Comparison of ENCODE assay signal across 24 cellular contexts in the genomic region with DNA sequence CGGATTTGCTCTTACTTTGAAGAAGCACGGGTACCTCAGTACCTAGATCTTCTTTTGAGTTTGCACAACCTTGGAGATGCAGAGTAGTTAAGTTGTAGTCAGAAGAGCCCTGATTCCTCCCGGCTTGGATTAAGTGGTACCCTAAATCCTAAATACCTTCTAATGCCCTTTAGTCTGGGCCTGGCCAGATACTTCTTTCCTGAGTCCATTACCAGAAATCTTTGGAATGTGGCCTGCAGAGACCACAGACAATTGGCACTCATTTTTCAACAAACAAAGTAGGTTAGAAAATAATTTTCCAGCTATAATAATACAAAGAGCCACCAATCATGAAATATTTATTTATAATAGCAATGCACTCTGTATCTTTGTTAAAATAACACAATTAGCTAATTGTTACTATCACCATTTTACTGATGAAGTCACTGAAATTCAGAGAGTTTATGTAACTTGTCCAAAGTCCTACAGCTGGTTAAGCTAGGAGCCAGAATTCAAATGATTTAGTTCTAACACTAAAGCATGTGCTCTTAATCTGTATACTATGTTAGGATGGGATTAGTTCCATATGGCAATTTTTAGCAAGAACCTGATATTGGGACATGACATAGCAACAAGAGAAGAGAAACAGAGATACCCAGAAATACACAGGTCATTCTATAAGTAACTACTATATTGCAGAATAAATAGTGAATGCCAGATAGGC.
DNase-seq lines count a peak whose midpoint lies in the region; TF ChIP-seq lines count a peak whose summit lies in the region.
"Had no signal": no experiment of that assay in that cellular context is flagged by ENCODE, and none has a peak within 500 bp of the region (broad histone marks: within the 10 kb centered on the region; RNA-seq: fewer than 3 reads in every experiment).

No MANE protein-coding gene starts in this region.

- intact Hi-C loops in PC-9 (cut with micrococcal nuclease; ENCODE audit: unreplicated experiment) = no loop called here

- H3K4me2 ChIP-seq in smooth muscle cell = peak overlapping the region; percentile 61
- H3K4me2 ChIP-seq in PC-9 = no peak overlapping the region
- H3K4me2 ChIP-seq: BLaER1 treated with 17β-estradiol and CSF1 and Interleukin-3, amounts not matched to agents 10 nM and 100 nM had no signal

- no peak for TF ChIP-seq CTCF in fibroblast of villous mesenchyme (IDR thresholded peaks at IDR 0.05; ENCODE audit: insufficient read depth, low read depth, low read length)
- TF ChIP-seq CTCF in smooth muscle cell (IDR thresholded peaks at IDR 0.05; ENCODE audit: borderline replicate concordance, insufficient read depth, poor library complexity, severe bottlenecking) = no peak
- TF ChIP-seq CTCF in PC-9 (conservative IDR thresholded peaks at IDR 0.05) = no peak

- no peaks in the 10 kb centered on the region for H3K79me2 ChIP-seq in smooth muscle cell (ENCODE audit: low read depth)
- H3K79me2 ChIP-seq in PC-9 (ENCODE audit: low read depth) = no peaks in the 10 kb centered on the region

- 36% methylated on average over 3 of the region's 3 CpGs for WGBS in smooth muscle cell (ENCODE audit: low lambda C conversion rate)

- H3K9ac ChIP-seq in adipocyte (ENCODE audit: low read length) (no peak overlapping the region), smooth muscle cell (ENCODE audit: low read depth) (no peak overlapping the region)
- H3K9ac ChIP-seq: BLaER1 treated with 17β-estradiol and CSF1 and Interleukin-3, amounts not matched to agents 10 nM and 100 nM had no signal

- H2AFZ ChIP-seq in smooth muscle cell (ENCODE audit: low read depth) = peak overlapping the region; percentile 50
- H2AFZ ChIP-seq in PC-9 = no peak overlapping the region

- H3K9me3 ChIP-seq in adipocyte (ENCODE audit: control insufficient read depth, low read length) (no peaks in the 10 kb centered on the region), smooth muscle cell (replicated peaks; ENCODE audit: low read depth) (no peaks in the 10 kb centered on the region), PC-9 (ENCODE audit: insufficient read depth, low read depth) (no peaks in the 10 kb centered on the region; the same call in 1 of the 2 replicates)
- H3K9me3 ChIP-seq: BLaER1 treated with 17β-estradiol and CSF1 and Interleukin-3, amounts not matched to agents 10 nM and 100 nM; left ventricle myocardium inferior had no signal

- H3K4me1 ChIP-seq in adipocyte (ENCODE audit: control insufficient read depth, insufficient read depth, low read length) (peaks cover 9% of the 10 kb centered on the region), smooth muscle cell (ENCODE audit: low read depth) (peaks cover 12% of the 10 kb centered on the region), PC-9 (replicated peaks; ENCODE audit: insufficient read depth) (no peaks in the 10 kb centered on the region)
- H3K4me1 ChIP-seq: BLaER1 treated with 17β-estradiol and CSF1 and Interleukin-3, amounts not matched to agents 10 nM and 100 nM; left ventricle myocardium inferior had no signal

- H4K20me1 ChIP-seq in smooth muscle cell (ENCODE audit: low read depth) (no peaks in the 10 kb centered on the region), PC-9 (ENCODE audit: insufficient read depth) (no peaks in the 10 kb centered on the region)
- H4K20me1 ChIP-seq: BLaER1 treated with 17β-estradiol and CSF1 and Interleukin-3, amounts not matched to agents 10 nM and 100 nM had no signal

- CTCF ChIA-PET in PC-9 (lab: Charles Lee) = no interaction called here

- DNase-seq in H4 (ENCODE audit: low spot score) (peak; percentile 15), adipocyte (ENCODE audit: low read depth) (peak; percentile 68), fibroblast of villous mesenchyme (ENCODE audit: low read depth) (peak; percentile 12), smooth muscle cell (lab: John Stamatoyannopoulos, UW; ENCODE audit: unreplicated experiment) (no peak), PC-9 (no peak), NCI-H146 (lab: John Stamatoyannopoulos, UW) (no peak), NCI-H128 (lab: John Stamatoyannopoulos, UW; ENCODE audit: unreplicated experiment) (no peak)
- DNase-seq: activated B cell treated with CpG ODN at 0.5 μM for 24 hours; activated CD4-positive, alpha-beta T cell treated with anti-CD3 and anti-CD28 coated beads, Interleukin-2, amount 50 U/mL, for 48 hours; activated gamma-delta T cell; activated T-cell treated with anti-CD3 and anti-CD28 coated beads for 4 hours; Calu3; central memory CD4-positive, alpha-beta T cell; EL; HFFc6; left ventricle myocardium inferior; MM.1S; NCI-H1694 treated with DMSO at 0.1 percent for 48 hours; NCI-H446 treated with DMSO at 0.1 percent for 48 hours; stimulated activated CD4-positive, alpha-beta T cell treated with anti-CD3 and anti-CD28 coated beads, Interleukin-4, amount 100 ng/mL, for 1 hour; stimulated activated naive CD8-positive, alpha-beta T cell treated with anti-CD3 and anti-CD28 coated beads, Interleukin-15, amount 100 ng/mL, for 72 hours; T1000 had no signal

- H3F3A ChIP-seq in smooth muscle cell (ENCODE audit: low read depth) (no peaks in the 10 kb centered on the region), PC-9 (ENCODE audit: insufficient read depth, low read depth) (no peaks in the 10 kb centered on the region)

- no TSS peak for BruUV-seq in PC-9 (replicated peaks; lab: Mats Ljungman, UMichigan)

- H3K27ac ChIP-seq in smooth muscle cell (ENCODE audit: low read depth) (peak overlapping the region; percentile 54), PC-9 (no peak overlapping the region)
- H3K27ac ChIP-seq: BLaER1 treated with 17β-estradiol and CSF1 and Interleukin-3, amounts not matched to agents 10 nM and 100 nM; left ventricle myocardium inferior; skin epidermis had no signal

- H3K36me3 ChIP-seq in adipocyte (ENCODE audit: control insufficient read depth, insufficient read depth, low read length, severe bottlenecking) = no peaks in the 10 kb centered on the region
- no peaks in the 10 kb centered on the region for H3K36me3 ChIP-seq in smooth muscle cell (ENCODE audit: low read depth)
- H3K36me3 ChIP-seq in PC-9 (ENCODE audit: low read depth) = no peaks in the 10 kb centered on the region
- H3K36me3 ChIP-seq: BLaER1 treated with 17β-estradiol and CSF1 and Interleukin-3, amounts not matched to agents 10 nM and 100 nM; left ventricle myocardium inferior had no signal

- H3K27me3 ChIP-seq in adipocyte (replicated peaks; ENCODE audit: control insufficient read depth, insufficient read depth, low read length) (no peaks in the 10 kb centered on the region), smooth muscle cell (ENCODE audit: low read depth) (no peaks in the 10 kb centered on the region), PC-9 (ENCODE audit: insufficient read depth, low read depth) (no peaks in the 10 kb centered on the region)
- H3K27me3 ChIP-seq: BLaER1 treated with 17β-estradiol and CSF1 and Interleukin-3, amounts not matched to agents 10 nM and 100 nM had no signal

- POLR2A ChIA-PET in PC-9 (lab: Charles Lee; ENCODE audit: unreplicated experiment) = no interaction called here

- H3K4me3 ChIP-seq in adipocyte (ENCODE audit: low read length) (no peak overlapping the region), fibroblast of villous mesenchyme (ENCODE audit: low read depth, low read length) (no peak overlapping the region), smooth muscle cell (no peak overlapping the region), PC-9 (no peak overlapping the region)
- H3K4me3 ChIP-seq: BLaER1 treated with 17β-estradiol and CSF1 and Interleukin-3, amounts not matched to agents 10 nM and 100 nM; left ventricle myocardium inferior; skin epidermis had no signal

- H3K9me2 ChIP-seq in PC-9 (ENCODE audit: insufficient read depth) = no peaks in the 10 kb centered on the region; the same call in 1 of the 2 replicates

Comparison
In these comparisons a context has a peak if more than half of its experiments do, and no peak if none do; other contexts are left out.
1. DNase-seq: peak in H4 (single experiment), adipocyte (single experiment) and fibroblast of villous mesenchyme (single experiment); none in smooth muscle cell (single experiment), PC-9 (0 of 2), NCI-H146 (single experiment) and NCI-H128 (single experiment).